Comparison of ENCODE assay signal across 9 cellular contexts in the genomic region with DNA sequence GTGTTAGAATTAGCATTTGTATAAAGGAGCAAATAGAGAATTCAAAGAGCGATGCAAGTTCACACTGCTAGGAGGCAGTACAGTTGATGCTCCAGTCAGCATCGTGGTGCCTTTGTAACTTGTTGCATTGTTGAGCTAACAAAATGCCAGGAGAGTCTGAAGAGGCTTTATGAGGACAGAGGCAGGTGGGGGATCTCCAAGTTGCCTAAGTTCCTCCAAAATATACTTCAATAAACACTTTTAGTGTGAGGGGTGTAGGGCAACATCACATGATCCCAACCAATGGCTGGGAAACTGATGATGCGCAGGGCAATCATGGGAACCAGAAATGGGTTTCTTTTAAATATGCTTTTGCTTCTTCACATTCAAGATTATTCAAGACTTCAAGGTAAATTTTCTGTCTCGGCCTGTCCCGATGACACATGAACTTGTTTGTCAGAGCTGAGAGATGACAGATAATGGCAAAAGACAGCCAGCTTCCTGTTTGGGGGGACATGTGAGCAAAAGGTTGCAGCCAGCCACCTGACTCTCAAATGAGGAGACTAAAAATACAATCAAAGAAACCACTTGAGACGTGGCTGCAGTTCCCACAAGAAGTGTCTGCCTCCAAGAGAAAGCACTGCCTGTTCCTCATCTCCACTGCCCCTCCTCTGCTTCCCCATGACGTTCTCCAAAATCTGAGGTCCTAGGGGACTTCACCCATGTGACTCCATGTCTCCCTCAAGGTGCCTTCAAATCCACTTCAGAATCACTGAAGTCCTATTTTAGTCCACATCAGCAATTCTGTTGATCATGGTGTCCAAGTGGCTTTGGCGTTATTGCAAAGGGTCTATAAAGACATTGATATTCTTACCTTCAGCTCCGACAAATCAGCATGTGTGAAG. TPM values are rescaled to one million over a fixed set of nuclear protein-coding genes. Genes with fewer than 3 reads are reported as not detected.
DNase-seq lines count a peak whose midpoint lies in the region; ATAC-seq, FAIRE-seq and TF ChIP-seq lines count a peak whose summit lies in the region.
"Had no signal": no experiment of that assay in that cellular context is flagged by ENCODE, and none has a peak within 500 bp of the region (broad histone marks: within the 10 kb centered on the region; RNA-seq: fewer than 3 reads in every experiment).

No MANE protein-coding gene starts in this region.

- DNase-seq in GM12878 (ENCODE audit: low read depth, low spot score) (peak; percentile 77), GF-D8 (lab: John Stamatoyannopoulos, UW) (no peak), dermis blood vessel endothelial cell (no peak), OCI-M2 (lab: John Stamatoyannopoulos, UW; ENCODE audit: unreplicated experiment) (no peak)
- peak; percentile 27 to 46 for DNase-seq in stimulated activated CD8-positive, alpha-beta memory T cell treated with anti-CD3 and anti-CD28 coated beads, Interleukin-4, amount 100 ng/mL, for 1 hour (ENCODE audit: low read depth in 2 of 2, low spot score in 1 of 2)

- peak overlapping the region; percentile 96 for H3K4me2 ChIP-seq in SU-DHL-6 (ENCODE audit: low read depth, low read length, poor library complexity, severe bottlenecking)
- peak overlapping the region; percentile 38 for H3K4me2 ChIP-seq in GM12878 (ENCODE audit: control insufficient read depth, insufficient read depth)

- FAIRE-seq in GM12878 (lab: Jason Lieb, UNC): peak; percentile 41
- FAIRE-seq: endothelial cell of umbilical vein had no signal

- peak in 1 of 2 experiments; percentile 91; a peak in 2 of 4 replicates for TF ChIP-seq EP300 in GM12878 (IDR thresholded peaks at IDR 0.05; ENCODE audit: borderline replicate concordance in 1 of 2, control insufficient read depth in 1 of 2, low read depth in 2 of 2, low read length in 2 of 2)

- H3F3A ChIP-seq in SU-DHL-6 (ENCODE audit: insufficient read depth): peaks cover 62% of the 10 kb centered on the region

- H3K79me2 ChIP-seq in SU-DHL-6 (ENCODE audit: insufficient read depth, low read length) (peaks cover 60% of the 10 kb centered on the region), GM12878 (ENCODE audit: control insufficient read depth, insufficient read depth, low read length) (no peaks in the 10 kb centered on the region)

- RAD21 ChIA-PET in GM12878 (lab: Charles Lee; ENCODE audit: unreplicated experiment): interaction anchor here (0.9 to 12.6 kb wide), 10 partner anchors 12 to 119 kb away, joined by 3 to 245 read pairs (median 4); partner anchors contain the start of gene KLHL24

- no peaks in the 10 kb centered on the region for H4K20me1 ChIP-seq in SU-DHL-6 (ENCODE audit: low read depth, low read length)
- no peaks in the 10 kb centered on the region for H4K20me1 ChIP-seq in GM12878 (ENCODE audit: control insufficient read depth, insufficient read depth)

- TF ChIP-seq CTCF in SU-DHL-6 (IDR thresholded peaks at IDR 0.05; ENCODE audit: insufficient read depth, low read length, poor library complexity, severe bottlenecking) (peak; percentile 60), GM12878 (IDR thresholded peaks at IDR 0.05 in 2 of 3, conservative IDR thresholded peaks at IDR 0.05 in 1 of 3; ENCODE audit: control insufficient read depth in 2 of 3, extremely low read depth in 1 of 3, insufficient read depth in 1 of 3, low read depth in 3 of 3, low read length in 3 of 3) (peak; percentile 15 to 21 (median 20); a peak in 3 of 6 replicates)

- no peaks in the 10 kb centered on the region for H3K36me3 ChIP-seq in SU-DHL-6 (ENCODE audit: low read length)
- H3K36me3 ChIP-seq in GM12878 (ENCODE audit: control insufficient read depth in 2 of 2, insufficient read depth in 2 of 2, low read length in 1 of 2): no peaks in the 10 kb centered on the region

- WGBS in GM12878 (ENCODE audit: insufficient coverage, insufficient replicate concordance, low lambda C conversion rate, missing lambda C conversion rate): 21% methylated on average over 9 of the region's 9 CpGs

- TF ChIP-seq RAD21 in GM12878 (IDR thresholded peaks at IDR 0.05; ENCODE audit: insufficient read depth, low read depth, low read length): peak; percentile 32

- H2AFZ ChIP-seq in SU-DHL-6 (ENCODE audit: low read depth, low read length, severe bottlenecking) (no peak overlapping the region), GM12878 (ENCODE audit: control insufficient read depth, low read depth, low read length) (no peak overlapping the region)

- H3K9me3 ChIP-seq in SU-DHL-6 (ENCODE audit: insufficient read depth, low read length) (no peaks in the 10 kb centered on the region), GM12878 (replicated peaks; ENCODE audit: control insufficient read depth, insufficient read depth, low read length) (no peaks in the 10 kb centered on the region)

- no peaks in the 10 kb centered on the region for H3K9me2 ChIP-seq in SU-DHL-6 (replicated peaks; ENCODE audit: insufficient read depth, low read length)

- CTCF ChIA-PET in GM12878 (lab: Yijun Ruan, JAX): interaction anchor here (0.8 to 5.7 kb wide), 11 partner anchors 10 to 76 kb away, joined by 3 to 51 read pairs (median 10); no protein-coding TSS in a partner anchor

- peak; percentile 33; the same call in 1 of the 2 replicates for TF ChIP-seq POLR2A in GM12878 (IDR thresholded peaks at IDR 0.05; ENCODE audit: low read depth, low read length)

- H3K4me1 ChIP-seq in GM12878 (ENCODE audit: control insufficient read depth, insufficient read depth, low read length): peaks cover 43% of the 10 kb centered on the region

- H3K9ac ChIP-seq in SU-DHL-6 (ENCODE audit: low read length) (peak overlapping the region; percentile 65), GM12878 (ENCODE audit: control insufficient read depth, insufficient read depth, low read length) (no peak overlapping the region)

- BruUV-seq in GM12878 (replicated peaks; lab: Mats Ljungman, UMichigan): TSS peak; percentile 24

- in situ Hi-C loops in GM12878 (cut with MboI): no loop called here

- H3K27me3 ChIP-seq in SU-DHL-6 (ENCODE audit: low read length) (no peaks in the 10 kb centered on the region), GM12878 (replicated peaks in 1 of 2; ENCODE audit: control insufficient read depth in 2 of 2, insufficient read depth in 2 of 2, low read length in 1 of 2) (no peaks in the 10 kb centered on the region)

- H3K4me3 ChIP-seq in SU-DHL-6 (ENCODE audit: insufficient read depth, low read length, poor library complexity, severe bottlenecking) (peak overlapping the region; percentile 40), GM12878 (no peak overlapping the region)

- POLR2A ChIA-PET in GM12878 (lab: Charles Lee): interaction anchor here (0.6 to 10.2 kb wide), 13 partner anchors 9 to 119 kb away, joined by 3 to 181 read pairs (median 7); partner anchors contain the start of genes KLHL24 and KLHL6

- H3K27ac ChIP-seq in SU-DHL-6 (ENCODE audit: low read depth, low read length) (peak overlapping the region; percentile 99), GM12878 (ENCODE audit: control insufficient read depth, insufficient read depth) (peak overlapping the region; percentile 7; the same call in 1 of the 2 replicates)

- intact Hi-C loops in GM12878 (cut with micrococcal nuclease; ENCODE audit: unreplicated experiment): loop anchor here (2.0 kb wide), 1 partner anchor 39 kb away; the partner anchor contains the start of gene KLHL6

- SMC1A ChIA-PET in GM12878 (lab: Charles Lee; ENCODE audit: uncharacterized antibody, unreplicated experiment): interaction anchor here (0.6 to 8.8 kb wide), 21 partner anchors 9 to 121 kb away, joined by 3 to 115 read pairs (median 6); no protein-coding TSS in a partner anchor

- ATAC-seq in GM18498 (IDR thresholded peaks at IDR 0.05; ENCODE audit: unreplicated experiment) (peak; percentile 76), HG02763 (IDR thresholded peaks at IDR 0.05; ENCODE audit: unreplicated experiment) (peak; percentile 76), GM12878 (peak; percentile 61)

TF ChIP-seq in GM12878, 131 proteins besides CTCF, POLR2A, EP300 and RAD21 (continues in another document):
- peak; percentile 67; the same call in 1 of the 2 replicates for TF ChIP-seq PAX5 (IDR thresholded peaks at IDR 0.05; ENCODE audit: borderline replicate concordance, low read depth, low read length)
- TF ChIP-seq DPF2 (IDR thresholded peaks at IDR 0.05): peak; percentile 65; the same call in 1 of the 2 replicates
- TF ChIP-seq TCF3 (IDR thresholded peaks at IDR 0.05; ENCODE audit: borderline replicate concordance, insufficient read depth, low read depth, low read length): 0 out of 2 replicates have a peak, but pooled peaks have one; percentile 46
- TF ChIP-seq, protein P1, sequence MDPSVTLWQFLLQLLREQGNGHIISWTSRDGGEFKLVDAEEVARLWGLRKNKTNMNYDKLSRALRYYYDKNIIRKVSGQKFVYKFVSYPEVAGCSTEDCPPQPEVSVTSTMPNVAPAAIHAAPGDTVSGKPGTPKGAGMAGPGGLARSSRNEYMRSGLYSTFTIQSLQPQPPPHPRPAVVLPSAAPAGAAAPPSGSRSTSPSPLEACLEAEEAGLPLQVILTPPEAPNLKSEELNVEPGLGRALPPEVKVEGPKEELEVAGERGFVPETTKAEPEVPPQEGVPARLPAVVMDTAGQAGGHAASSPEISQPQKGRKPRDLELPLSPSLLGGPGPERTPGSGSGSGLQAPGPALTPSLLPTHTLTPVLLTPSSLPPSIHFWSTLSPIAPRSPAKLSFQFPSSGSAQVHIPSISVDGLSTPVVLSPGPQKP (IDR thresholded peaks at IDR 0.05; ENCODE audit: low read depth, low read length): no peak
- peak; percentile 96 for TF ChIP-seq RAD51 (IDR thresholded peaks at IDR 0.05)
- peak; percentile 44; the same call in 1 of the 2 replicates for TF ChIP-seq BACH1 (IDR thresholded peaks at IDR 0.05; ENCODE audit: borderline replicate concordance)
- TF ChIP-seq ZNF207 (IDR thresholded peaks at IDR 0.05; ENCODE audit: borderline replicate concordance): no peak
- peak; percentile 56; the same call in 1 of the 2 replicates for TF ChIP-seq SMARCA5 (IDR thresholded peaks at IDR 0.05)

RNA-seq across cellular contexts. Expression of gene KLHL6, which starts 39.3 kb away (rescaled TPM):
- 551 and 574 TPM in 2 replicates for total RNA-seq in GM12878 (2013; cell fraction: nucleolus; rRNA removed)
- total RNA-seq in GM12878 (2014; rRNA removed) (23.6 and 27.5 TPM in 2 replicates), GM12878 (2014; rRNA removed; fragmentation: Illumina TruSeq; extraction: Trizol) (26.8 and 28.0 TPM in 2 replicates), GM12878 (2021) (28.7 and 29.7 TPM in 2 replicates), dermis blood vessel endothelial cell (5.1 and 8.2 TPM in 2 replicates)
- 7.9 TPM for polyA plus RNA-seq in GM12878 (2011; ENCODE audit: low read depth)
- polyA plus RNA-seq in GM12878 (2011; rRNA removed) (91.8 and 99.8 TPM in 2 replicates), GM12878 (2014; fragmentation: Illumina TruSeq; extraction: Trizol) (26.5 and 30.0 TPM in 2 replicates), GM12878 (2014; fragmentation: Nextera tagmentation; extraction: Ambion mirVana) (1 to 10 TPM; 4.0 to 4.2 TPM), GM12878 (2014; rRNA removed) (23.0 and 25.2 TPM in 2 replicates), GM12878 (2016; fragmentation: Nextera tagmentation; extraction: Ambion mirVana) (10 to 100 TPM; 16.5 to 19.9 TPM)
- polyA plus RNA-seq in GM12878 (2011; cell fraction: cytosol; rRNA removed): 60.5 and 63.5 TPM in 2 replicates
- 139 and 178 TPM in 2 replicates for polyA plus RNA-seq in GM12878 (2011; cell fraction: nucleus; rRNA removed)
- 12.3 and 19.6 TPM in 2 replicates for polyA plus RNA-seq in GM12878 (2012)
- polyA minus RNA-seq in GM12878 (2011; rRNA and poly(A)+ RNA removed): 104 and 116 TPM in 2 replicates
- polyA minus RNA-seq in GM12878 (2011; cell fraction: cytosol; rRNA and poly(A)+ RNA removed): 29.4 and 31.6 TPM in 2 replicates
- 52.3 and 65.3 TPM in 2 replicates for polyA minus RNA-seq in GM12878 (2011; cell fraction: nucleus; rRNA and poly(A)+ RNA removed)

Comparison
In these comparisons a context has a peak if more than half of its experiments do, and no peak if none do; other contexts are left out.
1. DNase-seq: peak in GM12878 (single experiment) and stimulated activated CD8-positive, alpha-beta memory T cell treated with anti-CD3 and anti-CD28 coated beads, Interleukin-4, amount 100 ng/mL, for 1 hour (2 of 2); none in GF-D8 (single experiment), dermis blood vessel endothelial cell (single experiment) and OCI-M2 (single experiment).
2. Peak in every context shown above with its lines, with median percentiles within 50 percentile points of each other: ATAC-seq.